In the genomic region with DNA sequence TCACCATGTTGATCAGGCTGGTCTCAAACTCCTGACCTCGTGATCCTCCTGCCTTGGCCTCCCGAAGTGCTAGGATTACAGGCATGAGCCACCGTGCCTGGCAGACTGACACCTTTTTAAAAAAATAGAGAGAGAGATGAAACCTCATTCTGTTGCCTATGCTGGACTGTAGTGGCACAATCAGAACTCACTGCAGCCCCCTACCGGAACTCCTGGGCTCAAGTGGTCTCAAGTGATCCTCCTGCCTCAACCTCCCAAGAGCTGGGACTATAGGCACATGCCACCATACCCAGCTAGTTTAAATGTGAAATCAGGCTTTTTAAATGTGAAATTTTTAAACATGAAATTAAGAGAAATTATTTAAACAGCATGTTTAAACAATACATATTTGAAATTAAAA, we compare ENCODE assay signal across 25 cellular contexts.
"Had no signal": no experiment of that assay in that cellular context is flagged by ENCODE, and none has a peak within 500 bp of the region (broad histone marks: within the 10 kb centered on the region; RNA-seq: fewer than 3 reads in every experiment).

No MANE protein-coding gene starts in this region.

- H3K36me3 ChIP-seq: colonic mucosa, gastroesophageal sphincter, ovary, spleen, suprapubic skin, transverse colon, upper lobe of right lung, uterus had no signal

- H3K4me3 ChIP-seq: colonic mucosa, gastroesophageal sphincter, lung, ovary, psoas muscle, skin epidermis, spleen, suprapubic skin, transverse colon, upper lobe of right lung, uterus had no signal

- H3K27me3 ChIP-seq: colonic mucosa, gastroesophageal sphincter, ovary, spleen, suprapubic skin, transverse colon, upper lobe of right lung, uterus had no signal

- H3K9me3 Mint-ChIP-seq: dendritic cell treated with granulocyte-macrophage colony-stimulating factor and Interleukin-4, amounts not matched to agents 40 ng/mL and 50 ng/mL, for 4 days; endodermal cell; memory B cell; natural killer cell had no signal

- H3K36me3 Mint-ChIP-seq: natural killer cell had no signal

- ATAC-seq: esophagus mucosa; gastroesophageal sphincter; natural killer cell; psoas muscle; right cardiac atrium; stimulated activated naive CD8-positive, alpha-beta T cell treated with anti-CD3 and anti-CD28 coated beads, Interleukin-15, amount 100 ng/mL, for 72 hours; upper lobe of right lung had no signal

- DNase-seq: colonic mucosa; effector CD8-positive, alpha-beta T cell; endodermal cell; foreskin fibroblast; hypothalamus; natural killer cell; occipital lobe; ovary; posterior cingulate gyrus; psoas muscle; right cardiac atrium; spleen; stimulated activated naive CD4-positive, alpha-beta T cell; stimulated activated naive CD8-positive, alpha-beta T cell treated with anti-CD3 and anti-CD28 coated beads, Interleukin-15, amount 100 ng/mL, for 72 hours; transverse colon; upper lobe of right lung; uterus had no signal

- H3K4me3 Mint-ChIP-seq: dendritic cell treated with granulocyte-macrophage colony-stimulating factor and Interleukin-4, amounts not matched to agents 40 ng/mL and 50 ng/mL, for 4 days; endodermal cell; memory B cell; natural killer cell; stimulated activated naive CD8-positive, alpha-beta T cell treated with anti-CD3 and anti-CD28 coated beads, Interleukin-15, amount 100 ng/mL, for 72 hours had no signal

- H3K4me1 ChIP-seq: colonic mucosa, gastroesophageal sphincter, psoas muscle, spleen, suprapubic skin, transverse colon, upper lobe of right lung, uterus had no signal

- H3K4me1 Mint-ChIP-seq: natural killer cell; stimulated activated naive CD8-positive, alpha-beta T cell treated with anti-CD3 and anti-CD28 coated beads, Interleukin-15, amount 100 ng/mL, for 72 hours had no signal

- H3K27ac ChIP-seq: colonic mucosa, epithelial cell of prostate, gastroesophageal sphincter, ovary, psoas muscle, skin epidermis, spleen, suprapubic skin, transverse colon, upper lobe of right lung, uterus had no signal

- H3K9me3 ChIP-seq: colonic mucosa, gastroesophageal sphincter, ovary, psoas muscle, spleen, suprapubic skin, transverse colon, upper lobe of right lung, uterus had no signal

- H3K27ac Mint-ChIP-seq: dendritic cell treated with granulocyte-macrophage colony-stimulating factor and Interleukin-4, amounts not matched to agents 40 ng/mL and 50 ng/mL, for 4 days; endodermal cell; natural killer cell; stimulated activated naive CD8-positive, alpha-beta T cell treated with anti-CD3 and anti-CD28 coated beads, Interleukin-15, amount 100 ng/mL, for 72 hours had no signal
